1 cellular context compared by ENCODE assay signal in genomic region chr3:11640009-11640673, GRCh38.
TF ChIP-seq lines count a peak whose summit lies in the region.

No MANE protein-coding gene starts in this region.

TF ChIP-seq in H1, 55 proteins besides CTCF, POLR2A, EP300 and RAD21:
- TF ChIP-seq SIX5 (IDR thresholded peaks at IDR 0.05; ENCODE audit: low read depth, low read length) (no peak), NANOG (IDR thresholded peaks at IDR 0.05; ENCODE audit: insufficient read depth, low read depth, low read length, poor library complexity, severe bottlenecking) (no peak), BRCA1 (IDR thresholded peaks at IDR 0.05; ENCODE audit: low read depth, low read length) (no peak), HDAC6 (IDR thresholded peaks at IDR 0.05; ENCODE audit: low read depth, low read length) (no peak), CREB1 (IDR thresholded peaks at IDR 0.05) (no peak), CBX8 (IDR thresholded peaks at IDR 0.05; ENCODE audit: borderline replicate concordance, low read depth, low read length) (no peak), HDAC2 (IDR thresholded peaks at IDR 0.05; ENCODE audit: borderline replicate concordance in 1 of 2, low read depth in 2 of 2, low read length in 2 of 2) (no peak), CEBPB (IDR thresholded peaks at IDR 0.05; ENCODE audit: low read depth, low read length) (no peak), MAFK (IDR thresholded peaks at IDR 0.05; ENCODE audit: low read depth, low read length) (no peak)
- TF ChIP-seq, protein P1, sequence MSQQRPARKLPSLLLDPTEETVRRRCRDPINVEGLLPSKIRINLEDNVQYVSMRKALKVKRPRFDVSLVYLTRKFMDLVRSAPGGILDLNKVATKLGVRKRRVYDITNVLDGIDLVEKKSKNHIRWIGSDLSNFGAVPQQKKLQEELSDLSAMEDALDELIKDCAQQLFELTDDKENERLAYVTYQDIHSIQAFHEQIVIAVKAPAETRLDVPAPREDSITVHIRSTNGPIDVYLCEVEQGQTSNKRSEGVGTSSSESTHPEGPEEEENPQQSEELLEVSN (IDR thresholded peaks at IDR 0.05), result no peak
- TF ChIP-seq, protein P2, sequence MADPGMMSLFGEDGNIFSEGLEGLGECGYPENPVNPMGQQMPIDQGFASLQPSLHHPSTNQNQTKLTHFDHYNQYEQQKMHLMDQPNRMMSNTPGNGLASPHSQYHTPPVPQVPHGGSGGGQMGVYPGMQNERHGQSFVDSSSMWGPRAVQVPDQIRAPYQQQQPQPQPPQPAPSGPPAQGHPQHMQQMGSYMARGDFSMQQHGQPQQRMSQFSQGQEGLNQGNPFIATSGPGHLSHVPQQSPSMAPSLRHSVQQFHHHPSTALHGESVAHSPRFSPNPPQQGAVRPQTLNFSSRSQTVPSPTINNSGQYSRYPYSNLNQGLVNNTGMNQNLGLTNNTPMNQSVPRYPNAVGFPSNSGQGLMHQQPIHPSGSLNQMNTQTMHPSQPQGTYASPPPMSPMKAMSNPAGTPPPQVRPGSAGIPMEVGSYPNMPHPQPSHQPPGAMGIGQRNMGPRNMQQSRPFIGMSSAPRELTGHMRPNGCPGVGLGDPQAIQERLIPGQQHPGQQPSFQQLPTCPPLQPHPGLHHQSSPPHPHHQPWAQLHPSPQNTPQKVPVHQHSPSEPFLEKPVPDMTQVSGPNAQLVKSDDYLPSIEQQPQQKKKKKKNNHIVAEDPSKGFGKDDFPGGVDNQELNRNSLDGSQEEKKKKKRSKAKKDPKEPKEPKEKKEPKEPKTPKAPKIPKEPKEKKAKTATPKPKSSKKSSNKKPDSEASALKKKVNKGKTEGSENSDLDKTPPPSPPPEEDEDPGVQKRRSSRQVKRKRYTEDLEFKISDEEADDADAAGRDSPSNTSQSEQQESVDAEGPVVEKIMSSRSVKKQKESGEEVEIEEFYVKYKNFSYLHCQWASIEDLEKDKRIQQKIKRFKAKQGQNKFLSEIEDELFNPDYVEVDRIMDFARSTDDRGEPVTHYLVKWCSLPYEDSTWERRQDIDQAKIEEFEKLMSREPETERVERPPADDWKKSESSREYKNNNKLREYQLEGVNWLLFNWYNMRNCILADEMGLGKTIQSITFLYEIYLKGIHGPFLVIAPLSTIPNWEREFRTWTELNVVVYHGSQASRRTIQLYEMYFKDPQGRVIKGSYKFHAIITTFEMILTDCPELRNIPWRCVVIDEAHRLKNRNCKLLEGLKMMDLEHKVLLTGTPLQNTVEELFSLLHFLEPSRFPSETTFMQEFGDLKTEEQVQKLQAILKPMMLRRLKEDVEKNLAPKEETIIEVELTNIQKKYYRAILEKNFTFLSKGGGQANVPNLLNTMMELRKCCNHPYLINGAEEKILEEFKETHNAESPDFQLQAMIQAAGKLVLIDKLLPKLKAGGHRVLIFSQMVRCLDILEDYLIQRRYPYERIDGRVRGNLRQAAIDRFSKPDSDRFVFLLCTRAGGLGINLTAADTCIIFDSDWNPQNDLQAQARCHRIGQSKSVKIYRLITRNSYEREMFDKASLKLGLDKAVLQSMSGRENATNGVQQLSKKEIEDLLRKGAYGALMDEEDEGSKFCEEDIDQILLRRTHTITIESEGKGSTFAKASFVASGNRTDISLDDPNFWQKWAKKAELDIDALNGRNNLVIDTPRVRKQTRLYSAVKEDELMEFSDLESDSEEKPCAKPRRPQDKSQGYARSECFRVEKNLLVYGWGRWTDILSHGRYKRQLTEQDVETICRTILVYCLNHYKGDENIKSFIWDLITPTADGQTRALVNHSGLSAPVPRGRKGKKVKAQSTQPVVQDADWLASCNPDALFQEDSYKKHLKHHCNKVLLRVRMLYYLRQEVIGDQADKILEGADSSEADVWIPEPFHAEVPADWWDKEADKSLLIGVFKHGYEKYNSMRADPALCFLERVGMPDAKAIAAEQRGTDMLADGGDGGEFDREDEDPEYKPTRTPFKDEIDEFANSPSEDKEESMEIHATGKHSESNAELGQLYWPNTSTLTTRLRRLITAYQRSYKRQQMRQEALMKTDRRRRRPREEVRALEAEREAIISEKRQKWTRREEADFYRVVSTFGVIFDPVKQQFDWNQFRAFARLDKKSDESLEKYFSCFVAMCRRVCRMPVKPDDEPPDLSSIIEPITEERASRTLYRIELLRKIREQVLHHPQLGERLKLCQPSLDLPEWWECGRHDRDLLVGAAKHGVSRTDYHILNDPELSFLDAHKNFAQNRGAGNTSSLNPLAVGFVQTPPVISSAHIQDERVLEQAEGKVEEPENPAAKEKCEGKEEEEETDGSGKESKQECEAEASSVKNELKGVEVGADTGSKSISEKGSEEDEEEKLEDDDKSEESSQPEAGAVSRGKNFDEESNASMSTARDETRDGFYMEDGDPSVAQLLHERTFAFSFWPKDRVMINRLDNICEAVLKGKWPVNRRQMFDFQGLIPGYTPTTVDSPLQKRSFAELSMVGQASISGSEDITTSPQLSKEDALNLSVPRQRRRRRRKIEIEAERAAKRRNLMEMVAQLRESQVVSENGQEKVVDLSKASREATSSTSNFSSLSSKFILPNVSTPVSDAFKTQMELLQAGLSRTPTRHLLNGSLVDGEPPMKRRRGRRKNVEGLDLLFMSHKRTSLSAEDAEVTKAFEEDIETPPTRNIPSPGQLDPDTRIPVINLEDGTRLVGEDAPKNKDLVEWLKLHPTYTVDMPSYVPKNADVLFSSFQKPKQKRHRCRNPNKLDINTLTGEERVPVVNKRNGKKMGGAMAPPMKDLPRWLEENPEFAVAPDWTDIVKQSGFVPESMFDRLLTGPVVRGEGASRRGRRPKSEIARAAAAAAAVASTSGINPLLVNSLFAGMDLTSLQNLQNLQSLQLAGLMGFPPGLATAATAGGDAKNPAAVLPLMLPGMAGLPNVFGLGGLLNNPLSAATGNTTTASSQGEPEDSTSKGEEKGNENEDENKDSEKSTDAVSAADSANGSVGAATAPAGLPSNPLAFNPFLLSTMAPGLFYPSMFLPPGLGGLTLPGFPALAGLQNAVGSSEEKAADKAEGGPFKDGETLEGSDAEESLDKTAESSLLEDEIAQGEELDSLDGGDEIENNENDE (IDR thresholded peaks at IDR 0.05; ENCODE audit: insufficient replicate concordance, low read length), result no peak
